ENCODE assay signal across 30 cellular contexts in genomic region chr1:230469271-230469670, GRCh38. TPM values are rescaled to one million over a fixed set of nuclear protein-coding genes. Genes with fewer than 3 reads are reported as not detected.
"Had no signal": no experiment of that assay in that cellular context is flagged by ENCODE, and none has a peak within 500 bp of the region (broad histone marks: within the 10 kb centered on the region; RNA-seq: fewer than 3 reads in every experiment).

No MANE protein-coding gene starts in this region.

- DNase-seq: colonic mucosa; cortex of kidney; dermis blood vessel endothelial cell; dorsolateral prefrontal cortex; effector CD4-positive, alpha-beta T cell; effector CD8-positive, alpha-beta T cell; effector memory CD4-positive, alpha-beta T cell; effector memory CD8-positive, alpha-beta T cell; endodermal cell; erythroblast; esophagus squamous epithelium; foreskin fibroblast; foreskin melanocyte; gastrocnemius medialis; glutamatergic neuron; head of caudate nucleus; heart left ventricle; heart right ventricle had no signal

- H3K4me1 ChIP-seq: colonic mucosa, esophagus muscularis mucosa, esophagus squamous epithelium, foreskin keratinocyte, gastrocnemius medialis, gastroesophageal sphincter had no signal

- H3K4me3 ChIP-seq: colonic mucosa, coronary artery, dorsolateral prefrontal cortex, esophagus muscularis mucosa, esophagus squamous epithelium, gastrocnemius medialis, gastroesophageal sphincter, heart left ventricle, heart right ventricle had no signal

- H3K4me3 Mint-ChIP-seq: dendritic cell treated with granulocyte-macrophage colony-stimulating factor and Interleukin-4, amounts not matched to agents 40 ng/mL and 50 ng/mL, for 4 days; effector memory CD8-positive, alpha-beta T cell; endodermal cell had no signal

- H3K27ac Mint-ChIP-seq: dendritic cell treated with granulocyte-macrophage colony-stimulating factor and Interleukin-4, amounts not matched to agents 40 ng/mL and 50 ng/mL, for 4 days; effector memory CD8-positive, alpha-beta T cell; endodermal cell had no signal

- ATAC-seq: effector memory CD8-positive, alpha-beta T cell; esophagus mucosa; foreskin keratinocyte; gastrocnemius medialis; gastroesophageal sphincter; heart left ventricle; heart right ventricle had no signal

- H3K36me3 ChIP-seq: colonic mucosa, esophagus muscularis mucosa, esophagus squamous epithelium, gastrocnemius medialis, gastroesophageal sphincter, heart left ventricle, heart right ventricle had no signal

- H3K27me3 ChIP-seq: colonic mucosa, dorsolateral prefrontal cortex, esophagus muscularis mucosa, esophagus squamous epithelium, gastrocnemius medialis, gastroesophageal sphincter, heart left ventricle, heart right ventricle had no signal

- H3K9me3 ChIP-seq: colonic mucosa, esophagus muscularis mucosa, esophagus squamous epithelium had no signal

- H3K27ac ChIP-seq: colonic mucosa, coronary artery, dorsolateral prefrontal cortex, epithelial cell of prostate, esophagus muscularis mucosa, esophagus squamous epithelium, foreskin keratinocyte, gastrocnemius medialis, gastroesophageal sphincter, heart left ventricle, heart right ventricle had no signal

- H3K4me1 Mint-ChIP-seq: endodermal cell had no signal

- FAIRE-seq: colon, endometrium, endothelial cell of umbilical vein, frontal cortex had no signal

RNA-seq across cellular contexts. Expression of gene PGBD5, which starts 43.1 kb away (rescaled TPM):
- total RNA-seq: endothelial cell of umbilical vein, fibroblast of villous mesenchyme had no signal
